8 cellular contexts compared by ENCODE assay signal in the genomic region with DNA sequence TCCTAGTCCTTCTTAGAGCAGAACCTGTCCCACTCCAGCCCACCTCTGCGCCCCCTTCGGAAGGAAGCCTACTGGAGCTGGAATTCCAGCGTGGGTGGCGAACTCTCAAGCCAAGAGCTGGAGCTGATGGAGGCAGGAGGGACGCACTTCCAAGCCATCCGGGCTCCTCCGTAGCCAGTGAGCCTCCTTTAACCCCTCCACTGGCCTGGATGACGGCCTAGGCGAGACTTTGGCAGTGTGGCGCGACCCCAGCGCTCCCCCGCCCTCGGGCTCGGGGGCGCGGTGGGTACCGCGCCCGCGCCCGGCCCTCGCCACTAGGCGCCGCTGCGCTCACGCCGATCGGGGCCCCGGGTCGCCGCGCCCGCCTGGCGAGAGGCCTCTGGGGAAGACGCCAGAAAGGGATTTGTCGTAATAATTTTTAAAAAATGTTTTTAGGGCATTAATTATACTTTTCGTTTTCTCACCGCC. TPM values are rescaled to one million over a fixed set of nuclear protein-coding genes. Genes with fewer than 3 reads are reported as not detected.
DNase-seq lines count a peak whose midpoint lies in the region; ATAC-seq, FAIRE-seq and TF ChIP-seq lines count a peak whose summit lies in the region.

No MANE protein-coding gene starts in this region.

- peak overlapping the region; percentile 92 to 93 for H3K27ac ChIP-seq in kidney (ENCODE audit: low read depth in 2 of 2, low read length in 2 of 2)

- intact Hi-C loops in kidney (cut with DNase I) = no loop called here

- DNase-seq in AG08395 (ENCODE audit: low spot score) (peak; percentile 66), adipocyte (ENCODE audit: low read depth) (peak; percentile 41), kidney (no peak), urothelium cell line (ENCODE audit: low spot score) (peak; percentile 80), RPMI8226 (no peak), NCI-H1417 treated with DMSO at 0.1 percent for 48 hours (lab: John Stamatoyannopoulos, UW) (no peak)

- peak; percentile 43 for TF ChIP-seq CTCF in kidney (IDR thresholded peaks at IDR 0.05; ENCODE audit: borderline replicate concordance, extremely low read depth, insufficient read depth)

- peak overlapping the region; percentile 81 for H3K9ac ChIP-seq in adipocyte (ENCODE audit: low read length)
- peak overlapping the region; percentile 19 to 73 for H3K9ac ChIP-seq in kidney (ENCODE audit: low read length in 2 of 2)

- H3K9me3 ChIP-seq in adipocyte (ENCODE audit: control insufficient read depth, low read length) = no peaks in the 10 kb centered on the region
- H3K9me3 ChIP-seq in kidney (ENCODE audit: control insufficient read depth in 1 of 2, low read length in 2 of 2) = no peaks in the 10 kb centered on the region

- no peak for FAIRE-seq in kidney (lab: Jason Lieb, UNC)
- FAIRE-seq in urothelium cell line (lab: Jason Lieb, UNC) = no peak

- ATAC-seq in GM21526 (IDR thresholded peaks at IDR 0.05; ENCODE audit: low FRiP score, unreplicated experiment) (peak; percentile 41), HG02885 (IDR thresholded peaks at IDR 0.05; ENCODE audit: poor library complexity, unreplicated experiment) (no peak)

- H3K36me3 ChIP-seq in adipocyte (ENCODE audit: control insufficient read depth, insufficient read depth, low read length, severe bottlenecking) = no peaks in the 10 kb centered on the region
- no peaks in the 10 kb centered on the region for H3K36me3 ChIP-seq in kidney (ENCODE audit: control insufficient read depth in 1 of 2, insufficient read depth in 2 of 2, low read length in 2 of 2)

- no peaks in the 10 kb centered on the region for H3K27me3 ChIP-seq in adipocyte (replicated peaks; ENCODE audit: control insufficient read depth, insufficient read depth, low read length)

- H3K4me3 ChIP-seq in adipocyte (ENCODE audit: low read length) (peak overlapping the region; percentile 76), kidney (ENCODE audit: low read length in 2 of 2) (peak overlapping the region; percentile 39 to 57)

- H3K4me1 ChIP-seq in adipocyte (ENCODE audit: control insufficient read depth, insufficient read depth, low read length) = peaks cover 30% of the 10 kb centered on the region
- H3K4me1 ChIP-seq in kidney (ENCODE audit: control insufficient read depth in 1 of 2, insufficient read depth in 1 of 2, low read depth in 1 of 2, low read length in 2 of 2) = peaks cover 25 to 32% of the 10 kb centered on the region in 2 donors

RNA-seq across cellular contexts. Expression of gene EMX2, which starts 5.1 kb away (rescaled TPM):
- 82.8 TPM for total RNA-seq in kidney
- polyA plus RNA-seq in kidney (ENCODE audit: insufficient read depth, low read depth, low replicate concordance) = 44.9 TPM

Comparison
In these comparisons a context has a peak if more than half of its experiments do, and no peak if none do; other contexts are left out.
1. DNase-seq: peak in AG08395 (single experiment), adipocyte (single experiment) and urothelium cell line (single experiment); none in kidney (single experiment), RPMI8226 (single experiment) and NCI-H1417 treated with DMSO at 0.1 percent for 48 hours (single experiment).